ENCODE assay signal across 1 cellular context in the genomic region with DNA sequence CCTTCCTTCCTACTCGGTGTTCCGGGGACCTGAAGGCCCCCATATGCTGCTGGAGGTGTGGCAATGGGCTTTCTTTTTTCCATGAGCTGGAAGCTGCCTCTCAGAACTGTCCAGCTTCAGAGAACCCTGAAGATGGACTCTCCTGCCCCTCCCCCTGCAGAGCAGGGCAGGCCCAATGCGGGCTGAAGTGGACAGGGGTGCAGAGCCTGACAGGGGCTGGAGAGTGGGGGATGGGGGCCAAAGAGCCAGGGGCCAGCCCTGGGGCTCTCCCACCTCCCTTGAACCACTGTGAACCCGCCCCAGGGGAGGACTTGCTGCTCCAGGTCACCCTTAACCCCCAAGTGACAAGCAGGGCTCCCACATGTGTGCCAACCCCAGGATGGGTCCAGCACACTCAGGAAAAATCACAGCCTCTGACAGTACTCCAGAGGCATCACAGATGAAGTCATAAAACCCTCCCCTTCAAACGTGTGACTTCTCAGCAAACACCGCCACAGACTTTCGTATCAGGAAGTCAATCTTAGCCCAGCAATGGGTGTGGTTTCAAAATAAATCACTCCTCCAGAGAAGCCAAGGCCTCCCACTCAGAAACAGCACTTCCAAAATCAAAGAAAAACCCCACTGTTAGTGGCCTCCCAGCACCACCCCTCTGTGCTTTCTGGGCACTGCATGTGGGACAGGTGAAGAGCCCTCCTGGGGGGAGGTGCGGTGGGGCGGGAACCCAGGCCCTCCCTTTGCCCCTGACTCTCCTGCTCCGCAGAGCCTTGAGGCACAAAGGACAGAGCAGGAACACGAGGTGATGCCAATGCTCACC.
TF ChIP-seq lines count a peak whose summit lies in the region.

No MANE protein-coding gene starts in this region.

TF ChIP-seq in K562, 482 proteins besides CTCF, POLR2A, EP300 and RAD21 (continued from another document):
- TF ChIP-seq TSHZ1 (CRISPR knock-in tag; IDR thresholded peaks at IDR 0.05) (no peak), CTBP1 (IDR thresholded peaks at IDR 0.05; ENCODE audit: borderline replicate concordance) (0 out of 2 replicates have a peak, but pooled peaks have one; percentile 41)
